Comparison of ENCODE assay signal across 18 cellular contexts in genomic region chr1:204308023-204308628, GRCh38. TPM values are rescaled to one million over a fixed set of nuclear protein-coding genes. Genes with fewer than 3 reads are reported as not detected.
DNase-seq lines count a peak whose midpoint lies in the region; ATAC-seq and TF ChIP-seq lines count a peak whose summit lies in the region.
"Had no signal": no experiment of that assay in that cellular context is flagged by ENCODE, and none has a peak within 500 bp of the region (broad histone marks: within the 10 kb centered on the region; RNA-seq: fewer than 3 reads in every experiment).

No MANE protein-coding gene starts in this region.

- H3K4me1 ChIP-seq in GM23338 (ENCODE audit: insufficient read depth) (peaks cover 65% of the 10 kb centered on the region), gastroesophageal sphincter (peaks cover 0 to 12% (median 0%) of the 10 kb centered on the region in 3 donors), prostate gland (replicated peaks) (no peaks in the 10 kb centered on the region)

- H3K79me2 ChIP-seq in GM23338 (replicated peaks; ENCODE audit: insufficient read depth), result no peaks in the 10 kb centered on the region; the same call in 1 of the 2 replicates

- H2AFZ ChIP-seq in GM23338, result peak overlapping the region; percentile 75; the same call in 1 of the 2 replicates

- ATAC-seq in GM23338, result no peak
- peak; percentile 26 for ATAC-seq in gastroesophageal sphincter
- ATAC-seq in stimulated activated naive CD8-positive, alpha-beta T cell treated with anti-CD3 and anti-CD28 coated beads, Interleukin-15, amount 100 ng/mL, for 72 hours, result no peak
- ATAC-seq in HG03469 (IDR thresholded peaks at IDR 0.05; ENCODE audit: unreplicated experiment), result no peak
- ATAC-seq: activated T-cell treated with anti-CD3 and anti-CD28 coated beads, Interleukin-2, amount 50 U/mL, for 72 hours had no signal

- H3K27me3 Mint-ChIP-seq in GM23338 (ENCODE audit: insufficient read depth, low read depth, poor library complexity), result peaks cover 9% of the 10 kb centered on the region
- peaks cover 26% of the 10 kb centered on the region for H3K27me3 Mint-ChIP-seq in stimulated activated naive CD8-positive, alpha-beta T cell treated with anti-CD3 and anti-CD28 coated beads, Interleukin-15, amount 100 ng/mL, for 72 hours

- H3K9me2 ChIP-seq in GM23338 (ENCODE audit: insufficient read depth), result no peaks in the 10 kb centered on the region

- no peaks in the 10 kb centered on the region for H3K36me3 ChIP-seq in GM23338 (ENCODE audit: insufficient read depth)
- no peaks in the 10 kb centered on the region for H3K36me3 ChIP-seq in gastroesophageal sphincter
- no peaks in the 10 kb centered on the region for H3K36me3 ChIP-seq in prostate gland

- no peaks in the 10 kb centered on the region for H3K9me3 ChIP-seq in gastroesophageal sphincter
- H3K9me3 ChIP-seq in prostate gland, result no peaks in the 10 kb centered on the region

- peak overlapping the region; percentile 68 for H3K4me3 Mint-ChIP-seq in GM23338
- no peak overlapping the region for H3K4me3 Mint-ChIP-seq in stimulated activated naive CD8-positive, alpha-beta T cell treated with anti-CD3 and anti-CD28 coated beads, Interleukin-15, amount 100 ng/mL, for 72 hours
- H3K4me3 Mint-ChIP-seq: activated naive CD4-positive, alpha-beta T cell treated with anti-CD3 and anti-CD28 coated beads, Interleukin-2, amount 10 ng/mL, durations not matched to agents 7 days and 5 days; activated T-cell treated with anti-CD3 and anti-CD28 coated beads, Interleukin-2, amount 50 U/mL, for 72 hours had no signal

- TF ChIP-seq POLR2A in gastroesophageal sphincter (IDR thresholded peaks at IDR 0.05) (no peak), prostate gland (IDR thresholded peaks at IDR 0.05) (no peak)

- H3K27ac ChIP-seq in GM23338 (ENCODE audit: low read depth) (no peak overlapping the region), VCaP (peak overlapping the region; percentile 51), gastroesophageal sphincter (peak overlapping the region in 3 of 4 donors; percentile 33 to 61 (median 48)), prostate gland (peak overlapping the region; percentile 38 to 55)
- H3K27ac ChIP-seq: C4-2B had no signal

- no peak for DNase-seq in GM23338 (ENCODE audit: low spot score)
- no peak for DNase-seq in prostate gland (ENCODE audit: low spot score)
- DNase-seq in activated naive CD4-positive, alpha-beta T cell treated with Interleukin-2 at 50 U/mL for 16 hours, result no peak
- no peak for DNase-seq in stimulated activated naive CD8-positive, alpha-beta T cell treated with anti-CD3 and anti-CD28 coated beads, Interleukin-15, amount 100 ng/mL, for 72 hours
- no peak for DNase-seq in NCI-H774 (lab: John Stamatoyannopoulos, UW)
- DNase-seq: activated CD4-positive, alpha-beta T cell treated with anti-CD3 and anti-CD28 coated beads for 4 hours; activated naive CD4-positive, alpha-beta T cell treated with anti-CD3 and anti-CD28 coated beads, Interleukin-2, amount 10 ng/mL, durations not matched to agents 7 days and 5 days; activated T-cell treated with anti-CD3 and anti-CD28 coated beads, Interleukin-2, amount 50 U/mL, for 72 hours; dermis blood vessel endothelial cell; KBM-7; mammary epithelial cell; NCI-H1694; SIG-M5; stimulated activated CD4-positive, alpha-beta T cell treated with anti-CD3 and anti-CD28 coated beads, Interleukin-15, amount 100 ng/mL, for 24 hours had no signal

- H3K4me3 ChIP-seq in GM23338 (peak overlapping the region; percentile 49), gastroesophageal sphincter (peak overlapping the region in 1 of 2 donors; percentile 5), prostate gland (peak overlapping the region; percentile 22 to 27)

- no peaks in the 10 kb centered on the region for H3K36me3 Mint-ChIP-seq in GM23338 (ENCODE audit: low read depth)
- H3K36me3 Mint-ChIP-seq: activated naive CD4-positive, alpha-beta T cell treated with anti-CD3 and anti-CD28 coated beads, Interleukin-2, amount 10 ng/mL, durations not matched to agents 7 days and 5 days had no signal

- TF ChIP-seq CTCF in GM23338 (conservative IDR thresholded peaks at IDR 0.05; ENCODE audit: low read depth in 2 of 2) (no peak), VCaP (conservative IDR thresholded peaks at IDR 0.05) (no peak), gastroesophageal sphincter (IDR thresholded peaks at IDR 0.05) (no peak), prostate gland (IDR thresholded peaks at IDR 0.05) (no peak)

- no peaks in the 10 kb centered on the region for H3K9me3 Mint-ChIP-seq in GM23338
- no peaks in the 10 kb centered on the region for H3K9me3 Mint-ChIP-seq in stimulated activated naive CD8-positive, alpha-beta T cell treated with anti-CD3 and anti-CD28 coated beads, Interleukin-15, amount 100 ng/mL, for 72 hours
- H3K9me3 Mint-ChIP-seq: activated naive CD4-positive, alpha-beta T cell treated with anti-CD3 and anti-CD28 coated beads, Interleukin-2, amount 10 ng/mL, durations not matched to agents 7 days and 5 days; activated T-cell treated with anti-CD3 and anti-CD28 coated beads, Interleukin-2, amount 50 U/mL, for 72 hours had no signal

- WGBS in gastroesophageal sphincter (ENCODE audit: low coverage in 1 of 2), 2 donors, result 36 to 50% methylated on average over 2 to 3 of the region's 4 CpGs
- 59% methylated on average over 4 of the region's 4 CpGs for WGBS in prostate gland

- no peak overlapping the region for H3K27ac Mint-ChIP-seq in GM23338
- H3K27ac Mint-ChIP-seq in stimulated activated naive CD8-positive, alpha-beta T cell treated with anti-CD3 and anti-CD28 coated beads, Interleukin-15, amount 100 ng/mL, for 72 hours, result no peak overlapping the region
- H3K27ac Mint-ChIP-seq: activated naive CD4-positive, alpha-beta T cell treated with anti-CD3 and anti-CD28 coated beads, Interleukin-2, amount 10 ng/mL, durations not matched to agents 7 days and 5 days; activated T-cell treated with anti-CD3 and anti-CD28 coated beads, Interleukin-2, amount 50 U/mL, for 72 hours had no signal

- H3K27me3 ChIP-seq in GM23338 (ENCODE audit: insufficient read depth), result no peaks in the 10 kb centered on the region
- H3K27me3 ChIP-seq in gastroesophageal sphincter, result peaks cover 48% of the 10 kb centered on the region
- H3K27me3 ChIP-seq in prostate gland (replicated peaks; ENCODE audit: insufficient read depth), result no peaks in the 10 kb centered on the region

- no peak for TF ChIP-seq EP300 in gastroesophageal sphincter (IDR thresholded peaks at IDR 0.05)

- intact Hi-C loops in prostate gland (cut with DNase I), result loop anchor here (5.0 kb wide), 1 partner anchor 51 kb away; no protein-coding TSS in a partner anchor

- H3K4me2 ChIP-seq in GM23338, result peak overlapping the region; percentile 75

- no peaks in the 10 kb centered on the region for H4K20me1 ChIP-seq in GM23338 (replicated peaks; ENCODE audit: insufficient read depth)

- peaks cover 67% of the 10 kb centered on the region for H3K4me1 Mint-ChIP-seq in GM23338
- no peaks in the 10 kb centered on the region for H3K4me1 Mint-ChIP-seq in stimulated activated naive CD8-positive, alpha-beta T cell treated with anti-CD3 and anti-CD28 coated beads, Interleukin-15, amount 100 ng/mL, for 72 hours
- H3K4me1 Mint-ChIP-seq: activated naive CD4-positive, alpha-beta T cell treated with anti-CD3 and anti-CD28 coated beads, Interleukin-2, amount 10 ng/mL, durations not matched to agents 7 days and 5 days had no signal

- 0 out of 2 replicates have a peak, but pooled peaks cover 5% of the 10 kb centered on the region for H3F3A ChIP-seq in GM23338 (replicated peaks; ENCODE audit: low read depth)

TF ChIP-seq in GM23338, 12 proteins besides CTCF, POLR2A, EP300 and RAD21:
- no peak for TF ChIP-seq ETS1 (IDR thresholded peaks at IDR 0.05)
- TF ChIP-seq STAT1 (IDR thresholded peaks at IDR 0.05; ENCODE audit: unreplicated experiment), result no peak

RNA-seq across cellular contexts. Expression of gene PLEKHA6, which starts 51.6 kb away (rescaled TPM):
- total RNA-seq in GM23338 (2014; rRNA removed; shearing (Covaris generic)), result 4.3 and 6.2 TPM in 2 replicates
- polyA plus RNA-seq in GM23338 (2016; fragmentation: Nextera tagmentation; extraction: Ambion mirVana), result 2.5 and 2.8 TPM in 2 replicates
- 10 to 100 TPM in 2 of 4 donors, 1 to 10 TPM in 2; 8.7 to 17.8 (median 11.4) TPM for total RNA-seq in gastroesophageal sphincter
- total RNA-seq in prostate gland, result 10 to 100 TPM; 24.5 to 49.3 TPM
